ENCODE assay signal across 16 cellular contexts in genomic region chr13:110010433-110011135, GRCh38.
DNase-seq lines count a peak whose midpoint lies in the region; ATAC-seq and TF ChIP-seq lines count a peak whose summit lies in the region.
"Had no signal": no experiment of that assay in that cellular context is flagged by ENCODE, and none has a peak within 500 bp of the region (broad histone marks: within the 10 kb centered on the region; RNA-seq: fewer than 3 reads in every experiment).

No MANE protein-coding gene starts in this region.

- H3K36me3 Mint-ChIP-seq in GM23338 (ENCODE audit: low read depth) (no peaks in the 10 kb centered on the region), osteocyte (ENCODE audit: unreplicated experiment) (no peaks in the 10 kb centered on the region)
- H3K36me3 Mint-ChIP-seq: activated naive CD4-positive, alpha-beta T cell treated with anti-CD3 and anti-CD28 coated beads, Interleukin-2, amount 10 ng/mL, durations not matched to agents 7 days and 5 days; CD14-positive monocyte; T-cell had no signal

- H3K9me3 ChIP-seq in mammary epithelial cell (replicated peaks; ENCODE audit: insufficient read depth, low read length), result no peaks in the 10 kb centered on the region
- H3K9me3 ChIP-seq: psoas muscle, thoracic aorta had no signal

- dilution Hi-C loops in mammary epithelial cell (cut with HindIII; ENCODE audit: low sequenced_read_pairs), result no loop called here

- H3K4me3 Mint-ChIP-seq in GM23338 (no peak overlapping the region), osteocyte (ENCODE audit: unreplicated experiment) (no peak overlapping the region)
- H3K4me3 Mint-ChIP-seq: activated naive CD4-positive, alpha-beta T cell treated with anti-CD3 and anti-CD28 coated beads, Interleukin-2, amount 10 ng/mL, durations not matched to agents 7 days and 5 days; CD14-positive monocyte; central memory CD8-positive, alpha-beta T cell; T-cell had no signal

- H3K9me3 Mint-ChIP-seq in GM23338 (no peaks in the 10 kb centered on the region), osteocyte (ENCODE audit: unreplicated experiment) (no peaks in the 10 kb centered on the region)
- H3K9me3 Mint-ChIP-seq: activated naive CD4-positive, alpha-beta T cell treated with anti-CD3 and anti-CD28 coated beads, Interleukin-2, amount 10 ng/mL, durations not matched to agents 7 days and 5 days; T-cell had no signal

- H4K20me1 ChIP-seq in GM23338 (replicated peaks; ENCODE audit: insufficient read depth) (no peaks in the 10 kb centered on the region), mammary epithelial cell (ENCODE audit: insufficient read depth, low read length) (no peaks in the 10 kb centered on the region)

- H3K27ac Mint-ChIP-seq in GM23338, result no peak overlapping the region
- H3K27ac Mint-ChIP-seq in osteocyte (ENCODE audit: unreplicated experiment), result peak overlapping the region; percentile 91
- H3K27ac Mint-ChIP-seq: activated naive CD4-positive, alpha-beta T cell treated with anti-CD3 and anti-CD28 coated beads, Interleukin-2, amount 10 ng/mL, durations not matched to agents 7 days and 5 days; CD14-positive monocyte; T-cell had no signal

- H3K4me2 ChIP-seq in GM23338, result no peak overlapping the region
- H3K4me2 ChIP-seq in mammary epithelial cell (ENCODE audit: insufficient read depth, low read depth, low read length), result no peak overlapping the region

- H3K4me1 Mint-ChIP-seq in GM23338 (no peaks in the 10 kb centered on the region), osteocyte (ENCODE audit: unreplicated experiment) (peaks cover 59% of the 10 kb centered on the region)
- H3K4me1 Mint-ChIP-seq: activated naive CD4-positive, alpha-beta T cell treated with anti-CD3 and anti-CD28 coated beads, Interleukin-2, amount 10 ng/mL, durations not matched to agents 7 days and 5 days; CD14-positive monocyte; central memory CD8-positive, alpha-beta T cell; T-cell had no signal

- H3K27me3 ChIP-seq in GM23338 (ENCODE audit: insufficient read depth), result no peaks in the 10 kb centered on the region
- H3K27me3 ChIP-seq in mammary epithelial cell (ENCODE audit: insufficient read depth, low read length), result no peaks in the 10 kb centered on the region

- intact Hi-C loops in mammary epithelial cell (cut with micrococcal nuclease), result loop anchor here (2.0 kb wide), 1 partner anchor 574 kb away; no protein-coding TSS in a partner anchor

- BruUV-seq in mammary epithelial cell (replicated peaks; lab: Mats Ljungman, UMichigan), result no TSS peak

- H3K36me3 ChIP-seq in GM23338 (ENCODE audit: insufficient read depth) (no peaks in the 10 kb centered on the region), mammary epithelial cell (ENCODE audit: insufficient read depth, low read length) (no peaks in the 10 kb centered on the region)
- H3K36me3 ChIP-seq: thoracic aorta had no signal

- CTCF ChIA-PET in mammary epithelial cell (lab: Charles Lee; ENCODE audit: low non-redundant PET), result no interaction called here

- no peak for DNase-seq in GM23338 (ENCODE audit: low spot score)
- peak; percentile 76 for DNase-seq in NCI-H226
- no peak for DNase-seq in mammary epithelial cell
- DNase-seq in osteocyte (ENCODE audit: extremely low spot score, unreplicated experiment), result no peak
- DNase-seq in HuH-7.5 (ENCODE audit: low spot score), result no peak
- no peak for DNase-seq in NOMO-1 treated with DMSO at 0.1 percent for 48 hours (lab: John Stamatoyannopoulos, UW; ENCODE audit: unreplicated experiment)
- DNase-seq in omental fat pad (ENCODE audit: low spot score), result no peak
- DNase-seq: activated naive CD4-positive, alpha-beta T cell treated with anti-CD3 and anti-CD28 coated beads, Interleukin-2, amount 10 ng/mL, durations not matched to agents 7 days and 5 days; glutamatergic neuron; islet precursor cell; NCI-H446; psoas muscle; T-cell had no signal

- H3K27ac ChIP-seq in GM23338 (ENCODE audit: low read depth) (no peak overlapping the region), mammary epithelial cell (ENCODE audit: insufficient read depth, low read depth, low read length) (peak overlapping the region; percentile 100)
- H3K27ac ChIP-seq: psoas muscle, thoracic aorta had no signal

- H3K27me3 Mint-ChIP-seq in GM23338 (ENCODE audit: insufficient read depth, low read depth, poor library complexity) (peaks cover 3% of the 10 kb centered on the region), osteocyte (ENCODE audit: unreplicated experiment) (no peaks in the 10 kb centered on the region)
- H3K27me3 Mint-ChIP-seq: activated naive CD4-positive, alpha-beta T cell treated with anti-CD3 and anti-CD28 coated beads, Interleukin-2, amount 10 ng/mL, durations not matched to agents 7 days and 5 days; central memory CD8-positive, alpha-beta T cell; T-cell had no signal

- TF ChIP-seq CTCF in GM23338 (conservative IDR thresholded peaks at IDR 0.05; ENCODE audit: low read depth in 2 of 2), result no peak
- no peak for TF ChIP-seq CTCF in mammary epithelial cell (conservative IDR thresholded peaks at IDR 0.05 in 1 of 2, IDR thresholded peaks at IDR 0.05 in 1 of 2; ENCODE audit: extremely low read depth in 1 of 2, insufficient read depth in 1 of 2, low read depth in 1 of 2, low read length in 2 of 2)
- no peak for TF ChIP-seq CTCF in osteocyte (IDR thresholded peaks at IDR 0.05)
- no peak for TF ChIP-seq CTCF in omental fat pad (IDR thresholded peaks at IDR 0.05)

- WGBS in mammary epithelial cell (ENCODE audit: low coverage, missing lambda C conversion rate), result 84% methylated on average over 5 of the region's 5 CpGs

- in situ Hi-C loops in mammary epithelial cell (cut with MboI; ENCODE audit: low sequenced_read_pairs in 2 of 2), result loop anchor here in 1 of 2 donors (10.0 kb wide), 1 partner anchor 226 kb away; the partner anchor contains the start of gene IRS2

- H3K9ac ChIP-seq in mammary epithelial cell (ENCODE audit: insufficient read depth, low read length), result no peak overlapping the region

- H3K4me1 ChIP-seq in GM23338 (ENCODE audit: insufficient read depth), result no peaks in the 10 kb centered on the region
- H3K4me1 ChIP-seq in mammary epithelial cell (ENCODE audit: insufficient read depth, low read length), result peaks cover 57% of the 10 kb centered on the region
- H3K4me1 ChIP-seq: psoas muscle had no signal

- no peaks in the 10 kb centered on the region for H3F3A ChIP-seq in GM23338 (replicated peaks; ENCODE audit: low read depth)

- H2AFZ ChIP-seq in GM23338 (0 out of 2 replicates have a peak overlapping the region, but pooled peaks have one; percentile 28), mammary epithelial cell (ENCODE audit: low read depth, low read length) (peak overlapping the region; percentile 28)

- H3K79me2 ChIP-seq in GM23338 (replicated peaks; ENCODE audit: insufficient read depth), result no peaks in the 10 kb centered on the region
- no peaks in the 10 kb centered on the region for H3K79me2 ChIP-seq in mammary epithelial cell (ENCODE audit: insufficient read depth, low read length)

- H3K4me3 ChIP-seq in GM23338, result no peak overlapping the region
- no peak overlapping the region for H3K4me3 ChIP-seq in mammary epithelial cell (replicated peaks in 1 of 3; ENCODE audit: insufficient read depth in 1 of 3, low read depth in 2 of 3, low read length in 3 of 3)
- H3K4me3 ChIP-seq: psoas muscle, thoracic aorta had no signal

- ATAC-seq in GM23338 (no peak), omental fat pad (ENCODE audit: low FRiP score) (no peak)
- ATAC-seq: psoas muscle, T-cell had no signal

- peaks cover 1% of the 10 kb centered on the region; the same call in 1 of the 2 replicates for H3K9me2 ChIP-seq in GM23338 (ENCODE audit: insufficient read depth)

TF ChIP-seq in GM23338, 12 proteins besides CTCF, POLR2A, EP300 and RAD21 (continues in another document):
- TF ChIP-seq NANOG (IDR thresholded peaks at IDR 0.05; ENCODE audit: borderline replicate concordance) (no peak), CREB1 (CRISPR knock-in tag; IDR thresholded peaks at IDR 0.05; ENCODE audit: low read depth) (no peak), JUNB (IDR thresholded peaks at IDR 0.05; ENCODE audit: unreplicated experiment) (no peak), REST (IDR thresholded peaks at IDR 0.05; ENCODE audit: unreplicated experiment) (no peak), EZH2 (IDR thresholded peaks at IDR 0.05; ENCODE audit: low read depth, unreplicated experiment) (no peak), POLR2AphosphoS5 (IDR thresholded peaks at IDR 0.05; ENCODE audit: low read depth) (no peak), STAT1 (IDR thresholded peaks at IDR 0.05; ENCODE audit: unreplicated experiment) (no peak), ETS1 (IDR thresholded peaks at IDR 0.05) (no peak), ZNF331 (CRISPR knock-in tag; IDR thresholded peaks at IDR 0.05; ENCODE audit: low read depth) (no peak)
